8 cellular contexts compared by ENCODE assay signal in the genomic region with DNA sequence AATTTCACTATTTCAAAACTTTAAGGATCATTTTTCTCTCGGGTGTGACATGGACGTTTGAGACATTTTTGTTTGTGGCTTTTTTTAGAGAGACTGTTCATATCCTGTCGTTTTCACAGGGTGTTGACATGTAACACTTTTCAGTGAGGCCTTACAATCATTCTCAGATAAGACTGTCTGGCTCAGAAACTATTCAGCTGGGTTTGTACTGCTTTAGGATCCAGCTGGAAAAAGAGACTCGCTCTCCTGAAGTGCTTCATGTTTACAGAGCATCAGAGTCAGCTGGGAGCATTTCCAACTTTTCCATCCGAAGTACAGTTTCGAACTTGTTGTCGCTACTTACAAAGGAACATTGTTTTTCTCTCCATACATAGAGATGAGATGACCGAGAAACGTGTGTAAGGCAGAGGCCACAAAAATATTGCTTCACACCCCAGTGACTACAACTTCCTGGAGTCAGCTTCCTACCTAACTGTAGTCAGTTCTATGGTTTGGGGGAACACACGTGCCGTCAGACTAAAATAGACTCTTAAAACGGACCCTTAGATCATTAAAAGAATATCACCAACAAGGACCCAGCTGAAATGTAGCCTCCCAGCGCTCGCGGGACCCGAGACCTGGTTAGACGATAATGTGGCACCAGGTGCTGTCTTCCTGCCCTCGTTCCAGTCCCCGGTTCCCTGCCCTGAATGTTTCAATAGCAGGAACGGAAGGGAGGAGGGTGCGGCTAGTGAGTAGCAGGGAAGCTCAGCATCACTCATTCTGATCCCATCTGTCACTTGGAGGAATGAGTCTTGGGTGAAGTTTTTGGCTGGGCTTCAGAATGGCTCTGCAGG.
A peak's percentile ranks its signal among the peaks of the same experiment; 100 is the strongest.
DNase-seq lines count a peak whose midpoint lies in the region; ATAC-seq, FAIRE-seq and TF ChIP-seq lines count a peak whose summit lies in the region.

No MANE protein-coding gene starts in this region.

- no peak for FAIRE-seq in frontal cortex (lab: Jason Lieb, UNC)

- peaks cover 15 to 79% (median 34%) of the 10 kb centered on the region in 3 donors for H3K4me1 ChIP-seq in esophagus squamous epithelium
- H3K4me1 ChIP-seq in prostate gland (replicated peaks): no peaks in the 10 kb centered on the region

- peak overlapping the region; percentile 33; the same call in 1 of the 2 replicates for H3K27ac ChIP-seq in SU-DHL-6 (ENCODE audit: low read depth, low read length)
- H3K27ac ChIP-seq in esophagus squamous epithelium: peak overlapping the region; percentile 86 to 93 (median 90)
- H3K27ac ChIP-seq in prostate gland: peak overlapping the region; percentile 63 to 65

- H3K4me2 ChIP-seq in SU-DHL-6 (ENCODE audit: low read depth, low read length, poor library complexity, severe bottlenecking): peak overlapping the region; percentile 78

- TF ChIP-seq POLR2A in esophagus squamous epithelium (IDR thresholded peaks at IDR 0.05) (peak in 2 of 4 donors; percentile 41 to 44), prostate gland (IDR thresholded peaks at IDR 0.05) (no peak)

- no peaks in the 10 kb centered on the region for H3K79me2 ChIP-seq in SU-DHL-6 (ENCODE audit: insufficient read depth, low read length)

- no peaks in the 10 kb centered on the region for H3K9me2 ChIP-seq in SU-DHL-6 (replicated peaks; ENCODE audit: insufficient read depth, low read length)

- H3F3A ChIP-seq in SU-DHL-6 (ENCODE audit: insufficient read depth): peaks cover 5% of the 10 kb centered on the region; the same call in 1 of the 2 replicates

- no peaks in the 10 kb centered on the region; the same call in 1 of the 2 replicates for H3K4me1 Mint-ChIP-seq in HFFc6 (ENCODE audit: low read depth)

- peak overlapping the region; percentile 51 for H3K9ac ChIP-seq in SU-DHL-6 (ENCODE audit: low read length)

- H2AFZ ChIP-seq in SU-DHL-6 (ENCODE audit: low read depth, low read length, severe bottlenecking): peak overlapping the region; percentile 72

- H4K20me1 ChIP-seq in SU-DHL-6 (ENCODE audit: low read depth, low read length): no peaks in the 10 kb centered on the region

- TF ChIP-seq CTCF in SU-DHL-6 (IDR thresholded peaks at IDR 0.05; ENCODE audit: insufficient read depth, low read length, poor library complexity, severe bottlenecking): no peak
- no peak for TF ChIP-seq CTCF in esophagus squamous epithelium (IDR thresholded peaks at IDR 0.05)
- TF ChIP-seq CTCF in prostate gland (IDR thresholded peaks at IDR 0.05): no peak
- TF ChIP-seq CTCF in HFFc6 (IDR thresholded peaks at IDR 0.05): no peak

- no peak overlapping the region for H3K4me3 Mint-ChIP-seq in HFFc6

- H3K27ac Mint-ChIP-seq in HFFc6: no peak overlapping the region

- no peaks in the 10 kb centered on the region for H3K9me3 ChIP-seq in SU-DHL-6 (ENCODE audit: insufficient read depth, low read length)
- H3K9me3 ChIP-seq in esophagus squamous epithelium: no peaks in the 10 kb centered on the region
- H3K9me3 ChIP-seq in prostate gland: no peaks in the 10 kb centered on the region

- H3K27me3 Mint-ChIP-seq in HFFc6 (ENCODE audit: insufficient read depth): peaks cover 21% of the 10 kb centered on the region

- ATAC-seq in GM18909 (IDR thresholded peaks at IDR 0.05; ENCODE audit: poor library complexity, unreplicated experiment): peak; percentile 40
- peak; percentile 29 for ATAC-seq in HG03066 (IDR thresholded peaks at IDR 0.05; ENCODE audit: low read depth, unreplicated experiment)

- H3K36me3 ChIP-seq in SU-DHL-6 (ENCODE audit: low read length): no peaks in the 10 kb centered on the region
- H3K36me3 ChIP-seq in esophagus squamous epithelium: peaks cover 0 to 30% (median 4%) of the 10 kb centered on the region in 3 donors
- H3K36me3 ChIP-seq in prostate gland: no peaks in the 10 kb centered on the region

- 10 to 16% methylated on average over 18 to 21 of the region's 21 CpGs for WGBS in esophagus squamous epithelium, 2 donors
- WGBS in prostate gland: 25% methylated on average over 21 of the region's 21 CpGs

- no peaks in the 10 kb centered on the region for H3K27me3 ChIP-seq in SU-DHL-6 (ENCODE audit: low read length)
- H3K27me3 ChIP-seq in esophagus squamous epithelium: no peaks in the 10 kb centered on the region
- no peaks in the 10 kb centered on the region for H3K27me3 ChIP-seq in prostate gland (replicated peaks; ENCODE audit: insufficient read depth)

- no peaks in the 10 kb centered on the region for H3K36me3 Mint-ChIP-seq in HFFc6 (ENCODE audit: low read depth)

- H3K9me3 Mint-ChIP-seq in HFFc6: peaks cover 8% of the 10 kb centered on the region; the same call in 1 of the 2 replicates

- DNase-seq in esophagus squamous epithelium (lab: John Stamatoyannopoulos, UW): no peak
- peak; percentile 43 for DNase-seq in prostate gland (ENCODE audit: low spot score)
- DNase-seq in AG20443 (ENCODE audit: low spot score): no peak
- DNase-seq in frontal cortex (ENCODE audit: low spot score in 2 of 2): no peak
- no peak for DNase-seq in HFFc6

- H3K4me3 ChIP-seq in SU-DHL-6 (ENCODE audit: insufficient read depth, low read length, poor library complexity, severe bottlenecking): peak overlapping the region; percentile 53
- peak overlapping the region; percentile 38 to 63 (median 46) for H3K4me3 ChIP-seq in esophagus squamous epithelium
- peak overlapping the region; percentile 3 to 6 for H3K4me3 ChIP-seq in prostate gland

- intact Hi-C loops in esophagus squamous epithelium (cut with DNase I) (no loop called here), prostate gland (cut with DNase I) (no loop called here)

Comparison
In these comparisons a context has a peak if more than half of its experiments do, and no peak if none do; other contexts are left out.
1. H3K27ac ChIP-seq: peak in every context shown above with its lines; median percentile 90 in esophagus squamous epithelium; 64 in prostate gland; 33 in SU-DHL-6.